ENCODE assay signal across 1 cellular context in the genomic region with DNA sequence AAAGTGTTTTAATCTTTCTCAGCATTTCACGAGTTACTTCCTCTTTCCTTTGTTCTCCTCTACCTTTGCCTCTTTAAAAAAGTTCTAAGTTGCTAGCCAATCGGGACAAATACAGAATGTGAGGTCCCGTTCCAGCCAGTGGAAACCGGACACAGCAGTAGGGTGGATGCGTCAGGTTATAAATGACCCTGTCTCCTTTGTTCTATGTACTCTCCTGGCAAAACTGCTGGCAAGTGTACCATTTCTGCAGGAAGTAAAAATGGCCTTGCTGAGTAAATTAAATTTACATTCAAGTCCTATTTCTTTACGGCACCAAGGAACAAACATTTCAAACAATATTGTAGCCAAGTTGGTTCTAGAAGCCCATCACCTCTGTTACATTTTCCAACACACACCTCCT.
TF ChIP-seq lines count a peak whose summit lies in the region.

No MANE protein-coding gene starts in this region.

TF ChIP-seq in HepG2, 621 proteins besides CTCF, POLR2A, EP300 and RAD21:
- 0 out of 2 replicates have a peak, but pooled peaks have one; percentile 45 for TF ChIP-seq SNAI1 (CRISPR knock-in tag; IDR thresholded peaks at IDR 0.05; ENCODE audit: borderline replicate concordance)
